Comparison of ENCODE assay signal across 9 cellular contexts in genomic region chr2:219041252-219041651, GRCh38. TPM values are rescaled to one million over a fixed set of nuclear protein-coding genes. Genes with fewer than 3 reads are reported as not detected.
DNase-seq lines count a peak whose midpoint lies in the region; ATAC-seq, FAIRE-seq and TF ChIP-seq lines count a peak whose summit lies in the region.
"Had no signal": no experiment of that assay in that cellular context is flagged by ENCODE, and none has a peak within 500 bp of the region (broad histone marks: within the 10 kb centered on the region; RNA-seq: fewer than 3 reads in every experiment).

Gene CFAP65 (minus strand): TSS chr2:219041516. CDS start chr2:219039048, 2,468 bp downstream.

- in situ Hi-C loops in GM12878 (cut with MboI): no loop called here

- no peaks in the 10 kb centered on the region for H3K9me3 ChIP-seq in GM12878 (replicated peaks; ENCODE audit: control insufficient read depth, insufficient read depth, low read length)
- H3K9me3 ChIP-seq in stomach: no peaks in the 10 kb centered on the region
- H3K9me3 ChIP-seq: right lobe of liver had no signal

- no peak within 1 kb of the TSS for H2AFZ ChIP-seq in GM12878 (ENCODE audit: control insufficient read depth, low read depth, low read length)

- no peak for TF ChIP-seq POLR2A in GM12878 (IDR thresholded peaks at IDR 0.05; ENCODE audit: low read depth, low read length)
- TF ChIP-seq POLR2A in stomach (IDR thresholded peaks at IDR 0.05): no peak

- TF ChIP-seq RAD21 in GM12878 (IDR thresholded peaks at IDR 0.05; ENCODE audit: insufficient read depth, low read depth, low read length): no peak

- RAD21 ChIA-PET in GM12878 (lab: Charles Lee; ENCODE audit: unreplicated experiment): no interaction called here

- 8% methylated on average over 21 of the region's 21 CpGs for WGBS in GM12878 (ENCODE audit: insufficient coverage, insufficient replicate concordance, low lambda C conversion rate, missing lambda C conversion rate)
- 1 to 2% (median 2%) methylated on average over 21 of the region's 21 CpGs for WGBS in stomach, 5 donors

- no peaks in the 10 kb centered on the region for H4K20me1 ChIP-seq in GM12878 (ENCODE audit: control insufficient read depth, insufficient read depth)

- no peak for ATAC-seq in GM12878
- ATAC-seq in GM21381 (IDR thresholded peaks at IDR 0.05; ENCODE audit: unreplicated experiment): no peak
- no peak for ATAC-seq in HG03045 (IDR thresholded peaks at IDR 0.05; ENCODE audit: unreplicated experiment)
- ATAC-seq in GM21737 (IDR thresholded peaks at IDR 0.05; ENCODE audit: unreplicated experiment): no peak

- H3K4me3 ChIP-seq in GM12878: no peak within 1 kb of the TSS
- peak within 1 kb of the TSS; percentile 36 for H3K4me3 ChIP-seq in kidney epithelial cell (ENCODE audit: low read depth, low read length)
- peak within 1 kb of the TSS in 3 of 4 donors; percentile 22 to 34 (median 34) for H3K4me3 ChIP-seq in stomach
- H3K4me3 ChIP-seq: right lobe of liver had no signal

- peaks cover 0 to 13% of the 10 kb centered on the region in 2 experiments; a peak in 2 of 4 replicates for H3K27me3 ChIP-seq in GM12878 (replicated peaks in 1 of 2; ENCODE audit: control insufficient read depth in 2 of 2, insufficient read depth in 2 of 2, low read length in 1 of 2)
- peaks cover 31% of the 10 kb centered on the region for H3K27me3 ChIP-seq in kidney epithelial cell (ENCODE audit: control insufficient read depth, insufficient read depth, low read length)
- peaks cover 0 to 98% (median 17%) of the 10 kb centered on the region in 3 donors for H3K27me3 ChIP-seq in stomach
- H3K27me3 ChIP-seq: right lobe of liver had no signal

- H3K27ac ChIP-seq in GM12878 (ENCODE audit: control insufficient read depth, insufficient read depth) (no peak within 1 kb of the TSS), stomach (no peak within 1 kb of the TSS)
- H3K27ac ChIP-seq: right lobe of liver had no signal

- no peak for TF ChIP-seq EP300 in GM12878 (IDR thresholded peaks at IDR 0.05; ENCODE audit: borderline replicate concordance in 1 of 2, control insufficient read depth in 1 of 2, low read depth in 2 of 2, low read length in 2 of 2)
- no peak for TF ChIP-seq EP300 in stomach (IDR thresholded peaks at IDR 0.05)

- CTCF ChIA-PET in GM12878 (lab: Yijun Ruan, JAX): interaction anchor here (0.6 to 1.7 kb wide), 8 partner anchors 12 to 118 kb away, joined by 3 to 6 read pairs (median 4); no protein-coding TSS in a partner anchor

- no peak within 1 kb of the TSS for H3K4me2 ChIP-seq in GM12878 (ENCODE audit: control insufficient read depth, insufficient read depth)

- DNase-seq in DMS79 (lab: John Stamatoyannopoulos, UW): peak; percentile 14
- DNase-seq in NCI-H2227 treated with DMSO at 0.1 percent for 48 hours (lab: John Stamatoyannopoulos, UW): peak; percentile 61
- no peak for DNase-seq in GM12878 (ENCODE audit: low read depth, low spot score)
- DNase-seq in kidney epithelial cell (ENCODE audit: low read depth): no peak
- peak; percentile 48 for DNase-seq in stomach
- DNase-seq: right lobe of liver had no signal

- H3K4me1 ChIP-seq in GM12878 (ENCODE audit: control insufficient read depth, insufficient read depth, low read length): no peaks in the 10 kb centered on the region
- H3K4me1 ChIP-seq in stomach: peaks cover 5 to 32% (median 22%) of the 10 kb centered on the region in 4 donors

- POLR2A ChIA-PET in GM12878 (lab: Charles Lee): interaction anchor here (0.8 kb wide), 1 partner anchor 143 kb away, joined by 3 read pairs; no protein-coding TSS in a partner anchor

- TF ChIP-seq CTCF in GM12878 (IDR thresholded peaks at IDR 0.05 in 2 of 3, conservative IDR thresholded peaks at IDR 0.05 in 1 of 3; ENCODE audit: control insufficient read depth in 2 of 3, extremely low read depth in 1 of 3, insufficient read depth in 1 of 3, low read depth in 3 of 3, low read length in 3 of 3): no peak
- no peak for TF ChIP-seq CTCF in kidney epithelial cell (IDR thresholded peaks at IDR 0.05; ENCODE audit: insufficient read depth, low read length, poor library complexity, severe bottlenecking)
- no peak for TF ChIP-seq CTCF in stomach (IDR thresholded peaks at IDR 0.05)

- SMC1A ChIA-PET in GM12878 (lab: Charles Lee; ENCODE audit: uncharacterized antibody, unreplicated experiment): interaction anchor here (1.5 kb wide), 1 partner anchor 63 kb away, joined by 3 read pairs; no protein-coding TSS in a partner anchor

- FAIRE-seq in GM12878 (lab: Jason Lieb, UNC): no peak

- intact Hi-C loops in GM12878 (cut with micrococcal nuclease; ENCODE audit: unreplicated experiment): no loop called here
- intact Hi-C loops in stomach (cut with DNase I; ENCODE audit: low total_unique reads): no loop called here

- no peaks in the 10 kb centered on the region for H3K79me2 ChIP-seq in GM12878 (ENCODE audit: control insufficient read depth, insufficient read depth, low read length)

- no peaks in the 10 kb centered on the region for H3K36me3 ChIP-seq in GM12878 (ENCODE audit: control insufficient read depth in 2 of 2, insufficient read depth in 2 of 2, low read length in 1 of 2)
- no peaks in the 10 kb centered on the region for H3K36me3 ChIP-seq in kidney epithelial cell (ENCODE audit: control insufficient read depth, insufficient read depth, low read length)
- no peaks in the 10 kb centered on the region for H3K36me3 ChIP-seq in stomach
- H3K36me3 ChIP-seq: right lobe of liver had no signal

- H3K9ac ChIP-seq in GM12878 (ENCODE audit: control insufficient read depth, insufficient read depth, low read length): no peak within 1 kb of the TSS

- no TSS peak for BruUV-seq in GM12878 (replicated peaks; lab: Mats Ljungman, UMichigan)

TF ChIP-seq in GM12878, 131 proteins besides CTCF, POLR2A, EP300 and RAD21:
- TF ChIP-seq YY1 (IDR thresholded peaks at IDR 0.05; ENCODE audit: low read depth, low read length) (peak; percentile 89), BMI1 (IDR thresholded peaks at IDR 0.05; ENCODE audit: borderline replicate concordance) (peak; percentile 55; the same call in 1 of the 2 replicates), ZNF207 (IDR thresholded peaks at IDR 0.05; ENCODE audit: borderline replicate concordance) (no peak)

RNA-seq across cellular contexts. Expression of gene CFAP65, which starts in this region (rescaled TPM):
- total RNA-seq in GM12878 (2013; cell fraction: nucleolus; rRNA removed): not detected in 2 replicates
- total RNA-seq in GM12878 (2014; rRNA removed) (not detected in 2 replicates), GM12878 (2014; rRNA removed; fragmentation: Illumina TruSeq; extraction: Trizol) (not detected in 2 replicates), GM12878 (2021) (not detected in 2 replicates), kidney epithelial cell (0.07 TPM in 1 of 2 replicates, not detected in the other), stomach (1 to 10 TPM in 1 of 5 donors, not detected in 4; 2.6 TPM)
- polyA plus RNA-seq in GM12878 (2011; ENCODE audit: low read depth): not detected
- polyA plus RNA-seq in GM12878 (2011; rRNA removed) (not detected in 2 replicates), GM12878 (2014; fragmentation: Illumina TruSeq; extraction: Trizol) (not detected in 2 replicates), GM12878 (2014; fragmentation: Nextera tagmentation; extraction: Ambion mirVana) (not detected), GM12878 (2014; rRNA removed) (not detected in 2 replicates), GM12878 (2016; fragmentation: Nextera tagmentation; extraction: Ambion mirVana) (not detected), stomach (under 1 TPM in 1 of 3 donors, not detected in 2; 0.10 TPM)
- 0.07 TPM in 1 of 2 replicates, not detected in the other for polyA plus RNA-seq in GM12878 (2011; cell fraction: cytosol; rRNA removed)
- not detected in 2 replicates for polyA plus RNA-seq in GM12878 (2011; cell fraction: nucleus; rRNA removed)
- not detected in 2 replicates for polyA plus RNA-seq in GM12878 (2012)
- not detected in 2 replicates for polyA minus RNA-seq in GM12878 (2011; rRNA and poly(A)+ RNA removed)
- polyA minus RNA-seq in GM12878 (2011; cell fraction: cytosol; rRNA and poly(A)+ RNA removed): not detected in 2 replicates
- not detected in 2 replicates for polyA minus RNA-seq in GM12878 (2011; cell fraction: nucleus; rRNA and poly(A)+ RNA removed)
- total RNA-seq: right lobe of liver had no signal

Comparison
In these comparisons a context has a peak if more than half of its experiments do, and no peak if none do; other contexts are left out.
1. DNase-seq: peak in DMS79 (single experiment), NCI-H2227 treated with DMSO at 0.1 percent for 48 hours (single experiment) and stomach (single experiment); none in GM12878 (single experiment) and kidney epithelial cell (single experiment).